Comparison of ENCODE assay signal across 23 cellular contexts in genomic region chr5:136038635-136039034, GRCh38. TPM values are rescaled to one million over a fixed set of nuclear protein-coding genes. Genes with fewer than 3 reads are reported as not detected.
A peak's percentile ranks its signal among the peaks of the same experiment; 100 is the strongest.
DNase-seq lines count a peak whose midpoint lies in the region; TF ChIP-seq lines count a peak whose summit lies in the region.
"Had no signal": no experiment of that assay in that cellular context is flagged by ENCODE, and none has a peak within 500 bp of the region (broad histone marks: within the 10 kb centered on the region; RNA-seq: fewer than 3 reads in every experiment).

No MANE protein-coding gene starts in this region.

- H3K27me3 ChIP-seq in adipocyte (replicated peaks; ENCODE audit: control insufficient read depth, insufficient read depth, low read length) = no peaks in the 10 kb centered on the region
- no peaks in the 10 kb centered on the region for H3K27me3 ChIP-seq in spleen (replicated peaks in 1 of 7)
- H3K27me3 ChIP-seq: adrenal gland had no signal

- DNase-seq in adipocyte (ENCODE audit: low read depth) = peak; percentile 24
- peak; percentile 56 for DNase-seq in fibroblast of pulmonary artery (ENCODE audit: low read depth)
- DNase-seq in spleen = peak; percentile 4
- no peak for DNase-seq in RKO (ENCODE audit: low spot score)
- DNase-seq in Ammon's horn (ENCODE audit: low spot score) = no peak
- no peak for DNase-seq in ACHN
- DNase-seq: activated CD8-positive, alpha-beta memory T cell treated with anti-CD3 and anti-CD28 coated beads for 24 hours; activated naive CD4-positive, alpha-beta T cell; activated T-cell treated with anti-CD3 and anti-CD28 coated beads, Interleukin-2, amount 50 U/mL, for 24 hours; adrenal gland; CD8-positive, alpha-beta memory T cell; cortex of kidney; KBM-7; natural killer cell; NCI-H1436; NCI-H446 treated with DMSO at 0.1 percent for 48 hours; retina; stimulated activated CD4-positive, alpha-beta T cell treated with anti-CD3 and anti-CD28 coated beads, Interleukin-12 subunit alpha, Interleukin-12 subunit beta, amount 100 ng/mL, for 4 hours; stimulated activated CD4-positive, alpha-beta T cell treated with anti-CD3 and anti-CD28 coated beads, Interleukin-4, amount 100 ng/mL, for 24 hours; stimulated activated naive CD4-positive, alpha-beta T cell treated with Interleukin-2 at 50 U/mL for 16 hours; T-cell had no signal

- H3K4me3 ChIP-seq in HEK293 (ENCODE audit: low read depth, low read length) (no peak overlapping the region), adipocyte (ENCODE audit: low read length) (no peak overlapping the region), fibroblast of pulmonary artery (replicated peaks; ENCODE audit: low read depth, low read length) (no peak overlapping the region), spleen (no peak overlapping the region)
- H3K4me3 ChIP-seq: adrenal gland, thoracic aorta had no signal

- H3K9ac ChIP-seq in adipocyte (ENCODE audit: low read length) = no peak overlapping the region

- CTCF ChIA-PET in HEK293 (lab: Yijun Ruan, JAX) = interaction anchor here (0.6 kb wide), 1 partner anchor 87 kb away, joined by 3 read pairs; no protein-coding TSS in a partner anchor

- TF ChIP-seq CTCF in HEK293 (tag by site-specific recombination; IDR thresholded peaks at IDR 0.05) = no peak
- TF ChIP-seq CTCF in fibroblast of pulmonary artery (IDR thresholded peaks at IDR 0.05; ENCODE audit: low read length, missing control alignments) = no peak
- no peak for TF ChIP-seq CTCF in spleen (IDR thresholded peaks at IDR 0.05 in 8 of 11, conservative IDR thresholded peaks at IDR 0.05 in 3 of 11)

- H3K27ac ChIP-seq in HEK293 (ENCODE audit: extremely low read depth, low read depth, low read length) (no peak overlapping the region), spleen (no peak overlapping the region)
- H3K27ac ChIP-seq: adrenal gland had no signal

- in situ Hi-C loops in ACHN (cut with HindIII; ENCODE audit: low pct_ligation_motif_present, low pct_unique_long_range_greater_than_20kb, low sequenced_read_pairs) = no loop called here

- POLR2A ChIA-PET in HEK293 (lab: Yijun Ruan, JAX) = no interaction called here

- no peaks in the 10 kb centered on the region for H3K9me3 ChIP-seq in HEK293 (ENCODE audit: control insufficient read depth, insufficient read depth, low read depth, low read length)
- no peaks in the 10 kb centered on the region for H3K9me3 ChIP-seq in adipocyte (ENCODE audit: control insufficient read depth, low read length)
- H3K9me3 ChIP-seq in spleen = peaks cover 0 to 6% (median 2%) of the 10 kb centered on the region in 8 donors
- H3K9me3 ChIP-seq: adrenal gland, thoracic aorta had no signal

- intact Hi-C loops in spleen (cut with DNase I; ENCODE audit: low total_unique reads) = no loop called here

- 76 to 95% (median 83%) methylated on average over 4 of the region's 4 CpGs for WGBS in spleen, 5 donors

- H3K36me3 ChIP-seq in HEK293 (ENCODE audit: control insufficient read depth in 2 of 2, insufficient read depth in 1 of 2, low read length in 2 of 2) = no peaks in the 10 kb centered on the region
- H3K36me3 ChIP-seq in adipocyte (ENCODE audit: control insufficient read depth, insufficient read depth, low read length, severe bottlenecking) = peaks cover 44% of the 10 kb centered on the region
- peaks cover 0 to 5% (median 0%) of the 10 kb centered on the region in 6 donors for H3K36me3 ChIP-seq in spleen
- H3K36me3 ChIP-seq: adrenal gland, thoracic aorta had no signal

- peaks cover 18% of the 10 kb centered on the region for H3K4me1 ChIP-seq in HEK293 (ENCODE audit: control insufficient read depth, insufficient read depth, low read length)
- peaks cover 9% of the 10 kb centered on the region for H3K4me1 ChIP-seq in adipocyte (ENCODE audit: control insufficient read depth, insufficient read depth, low read length)
- H3K4me1 ChIP-seq in spleen = peaks cover 12 to 62% (median 40%) of the 10 kb centered on the region in 6 donors

- TF ChIP-seq POLR2A in spleen (IDR thresholded peaks at IDR 0.05) = no peak

TF ChIP-seq in HEK293, 187 proteins besides CTCF, POLR2A, EP300 and RAD21:
- TF ChIP-seq ZNF558 (tag by site-specific recombination; IDR thresholded peaks at IDR 0.05) = no peak
- no peak for TF ChIP-seq ZNF544 (tag by site-specific recombination; IDR thresholded peaks at IDR 0.05)
- TF ChIP-seq GLI4 (tag by site-specific recombination; IDR thresholded peaks at IDR 0.05) = no peak
- no peak for TF ChIP-seq SP2 (tag by site-specific recombination; IDR thresholded peaks at IDR 0.05)
- peak; percentile 38 for TF ChIP-seq SETDB1 (IDR thresholded peaks at IDR 0.05; ENCODE audit: insufficient read length, low read length)
- TF ChIP-seq ZNF404 (tag by site-specific recombination; IDR thresholded peaks at IDR 0.05) = no peak
- no peak for TF ChIP-seq PBX3 (CRISPR knock-in tag; IDR thresholded peaks at IDR 0.05)
- TF ChIP-seq ZNF639 (tag by site-specific recombination; IDR thresholded peaks at IDR 0.05) = no peak
- TF ChIP-seq SCRT1 (tag by site-specific recombination; IDR thresholded peaks at IDR 0.05; ENCODE audit: borderline replicate concordance) = no peak
- no peak for TF ChIP-seq ZNF530 (tag by site-specific recombination; IDR thresholded peaks at IDR 0.05; ENCODE audit: low read depth)
- no peak for TF ChIP-seq OSR2 (tag by site-specific recombination; IDR thresholded peaks at IDR 0.05)
- TF ChIP-seq ZXDB (tag by site-specific recombination; IDR thresholded peaks at IDR 0.05) = no peak
- TF ChIP-seq ZNF280D (tag by site-specific recombination; IDR thresholded peaks at IDR 0.05) = peak; percentile 81; the same call in 1 of the 2 replicates
- no peak for TF ChIP-seq ZNF335 (tag by site-specific recombination; conservative IDR thresholded peaks at IDR 0.05)
- TF ChIP-seq HOXC10 (CRISPR knock-in tag; IDR thresholded peaks at IDR 0.05) = no peak
- TF ChIP-seq ZNF155 (tag by site-specific recombination; IDR thresholded peaks at IDR 0.05) = no peak

RNA-seq across cellular contexts. Expression of gene TGFBI, which starts 9.8 kb away (rescaled TPM):
- total RNA-seq in spleen = 100 to 1,000 TPM; 126 to 214 (median 157) TPM
- polyA plus RNA-seq in spleen = 10 to 100 TPM; 31.0 to 59.5 (median 56.9) TPM

Comparison
In these comparisons a context has a peak if more than half of its experiments do, and no peak if none do; other contexts are left out.
1. DNase-seq: peak in adipocyte (single experiment), fibroblast of pulmonary artery (single experiment) and spleen (single experiment); none in RKO (single experiment), Ammon's horn (single experiment) and ACHN (single experiment).